ENCODE assay signal across 8 cellular contexts in genomic region chr10:21516270-21517131, GRCh38. TPM values are rescaled to one million over a fixed set of nuclear protein-coding genes. Genes with fewer than 3 reads are reported as not detected.
DNase-seq lines count a peak whose midpoint lies in the region; ATAC-seq and TF ChIP-seq lines count a peak whose summit lies in the region.

No MANE protein-coding gene starts in this region.

- peaks cover 3% of the 10 kb centered on the region for H3K4me1 ChIP-seq in fibroblast of lung (ENCODE audit: control insufficient read depth, extremely low read depth, insufficient read depth, low read length)
- H3K4me1 ChIP-seq in naive thymus-derived CD4-positive, alpha-beta T cell (ENCODE audit: control insufficient read depth in 2 of 2, insufficient read depth in 2 of 2, low read length in 2 of 2) = peaks cover 29 to 37% of the 10 kb centered on the region in 2 donors
- peaks cover 0 to 3% of the 10 kb centered on the region in 2 donors for H3K4me1 ChIP-seq in uterus

- H3K9me3 ChIP-seq in fibroblast of lung (ENCODE audit: control insufficient read depth, insufficient read depth, low read depth, low read length) (no peaks in the 10 kb centered on the region), uterus (no peaks in the 10 kb centered on the region)
- no peaks in the 10 kb centered on the region for H3K9me3 ChIP-seq in naive thymus-derived CD4-positive, alpha-beta T cell (ENCODE audit: control insufficient read depth in 2 of 3, low read length in 3 of 3)

- no peaks in the 10 kb centered on the region for H4K20me1 ChIP-seq in fibroblast of lung (ENCODE audit: control insufficient read depth, extremely low read depth, insufficient read depth, low read length)

- TF ChIP-seq CTCF in HFF-Myc (IDR thresholded peaks at IDR 0.05; ENCODE audit: low read depth, low read length, missing control alignments) (no peak), fibroblast of lung (conservative IDR thresholded peaks at IDR 0.05 in 1 of 2, IDR thresholded peaks at IDR 0.05 in 1 of 2; ENCODE audit: low read depth in 1 of 2, low read length in 2 of 2) (no peak), uterus (IDR thresholded peaks at IDR 0.05) (no peak)

- no peaks in the 10 kb centered on the region for H3K36me3 ChIP-seq in fibroblast of lung (ENCODE audit: control insufficient read depth, insufficient read depth, low read length)
- H3K36me3 ChIP-seq in naive thymus-derived CD4-positive, alpha-beta T cell (ENCODE audit: control insufficient read depth in 2 of 3, insufficient read depth in 3 of 3, low read length in 3 of 3) = no peaks in the 10 kb centered on the region
- H3K36me3 ChIP-seq in uterus = no peaks in the 10 kb centered on the region

- peak; percentile 30 for DNase-seq in NCI-H2107 (lab: John Stamatoyannopoulos, UW)
- DNase-seq in NCI-H2107 treated with DMSO at 0.1 percent for 48 hours (lab: John Stamatoyannopoulos, UW; ENCODE audit: unreplicated experiment) = no peak
- DNase-seq in HFF-Myc (ENCODE audit: extremely low read depth, low read depth) = no peak
- DNase-seq in NAMALWA (ENCODE audit: low spot score) = peak; percentile 68
- peak; percentile 48 to 53 for DNase-seq in activated T-cell treated with anti-CD3 and anti-CD28 coated beads, Interleukin-2, amount 50 U/mL, for 48 hours
- DNase-seq in fibroblast of lung (ENCODE audit: low read depth in 2 of 2) = peak; percentile 78
- DNase-seq in naive thymus-derived CD4-positive, alpha-beta T cell = peak in 8 of 9 donors; percentile 27 to 59 (median 40)
- DNase-seq in uterus = peak; percentile 46 to 55

- no peaks in the 10 kb centered on the region for H3K27me3 ChIP-seq in fibroblast of lung (ENCODE audit: control insufficient read depth, insufficient read depth, low read length)
- peaks cover 53 to 57% of the 10 kb centered on the region in 2 donors for H3K27me3 ChIP-seq in naive thymus-derived CD4-positive, alpha-beta T cell (ENCODE audit: control insufficient read depth in 2 of 2, insufficient read depth in 2 of 2, low read length in 2 of 2)
- H3K27me3 ChIP-seq in uterus = no peaks in the 10 kb centered on the region

- no peaks in the 10 kb centered on the region for H3K36me3 Mint-ChIP-seq in naive thymus-derived CD4-positive, alpha-beta T cell

- peak overlapping the region; percentile 84 for H3K4me2 ChIP-seq in fibroblast of lung (ENCODE audit: extremely low read depth, insufficient read depth, low read length)

- intact Hi-C loops in naive thymus-derived CD4-positive, alpha-beta T cell (cut with micrococcal nuclease) = loop anchor here (1.0 to 5.0 kb wide), 3 partner anchors 9 to 826 kb away; partner anchors contain the start of gene SKIDA1 (in 2 of the 2)
- intact Hi-C loops in uterus (cut with DNase I; ENCODE audit: low total_unique reads) = no loop called here

- no peak overlapping the region for H3K27ac Mint-ChIP-seq in naive thymus-derived CD4-positive, alpha-beta T cell

- H3K27ac ChIP-seq in fibroblast of lung (ENCODE audit: insufficient read depth, low read length) (peak overlapping the region; percentile 19), uterus (peak overlapping the region; percentile 76 to 91)
- no peak overlapping the region for H3K27ac ChIP-seq in naive thymus-derived CD4-positive, alpha-beta T cell (ENCODE audit: low read depth, low read length)

- H3K9me3 Mint-ChIP-seq in naive thymus-derived CD4-positive, alpha-beta T cell = peaks cover 0 to 11% (median 0%) of the 10 kb centered on the region in 11 donors

- H3K4me3 ChIP-seq in HFF-Myc (replicated peaks; ENCODE audit: low read depth, low read length) = peak overlapping the region; percentile 68
- H3K4me3 ChIP-seq in fibroblast of lung (replicated peaks in 1 of 4; ENCODE audit: control extremely low read depth in 1 of 4, insufficient read depth in 1 of 4, low read depth in 3 of 4, low read length in 4 of 4) = peak overlapping the region; percentile 55 to 87 (median 62)
- H3K4me3 ChIP-seq in naive thymus-derived CD4-positive, alpha-beta T cell (ENCODE audit: low read length) = peak overlapping the region; percentile 28
- peak overlapping the region; percentile 51 to 67 for H3K4me3 ChIP-seq in uterus

- POLR2A ChIA-PET in naive thymus-derived CD4-positive, alpha-beta T cell (lab: Charles Lee) = interaction anchor here (0.8 to 1.5 kb wide), 4 partner anchors 11 to 1922 kb away, joined by 3 to 8 read pairs (median 3); partner anchors contain the start of gene OTUD1

- peak; percentile 85 for ATAC-seq in naive thymus-derived CD4-positive, alpha-beta T cell

- H2AFZ ChIP-seq in fibroblast of lung (ENCODE audit: low read length) = peak overlapping the region; percentile 49

- H3K4me1 Mint-ChIP-seq in naive thymus-derived CD4-positive, alpha-beta T cell = peaks cover 17 to 46% (median 41%) of the 10 kb centered on the region in 7 donors

- H3K9ac ChIP-seq in fibroblast of lung (ENCODE audit: insufficient read depth, low read length) = peak overlapping the region; percentile 20

- H3K79me2 ChIP-seq in fibroblast of lung (ENCODE audit: control insufficient read depth, insufficient read depth, low read length) = no peaks in the 10 kb centered on the region

- peaks cover 68 to 86% (median 85%) of the 10 kb centered on the region in 5 donors for H3K27me3 Mint-ChIP-seq in naive thymus-derived CD4-positive, alpha-beta T cell

- H3K4me3 Mint-ChIP-seq in naive thymus-derived CD4-positive, alpha-beta T cell = peak overlapping the region; percentile 60 to 87 (median 80)

- CTCF ChIA-PET in naive thymus-derived CD4-positive, alpha-beta T cell (lab: Charles Lee) = interaction anchor here (0.7 kb wide), 1 partner anchor 11 kb away, joined by 3 read pairs; no protein-coding TSS in a partner anchor

- no peak for TF ChIP-seq POLR2A in uterus (IDR thresholded peaks at IDR 0.05)

RNA-seq across cellular contexts. Expression of gene SKIDA1, which starts 9.0 kb away (rescaled TPM):
- total RNA-seq in fibroblast of lung (0.50 and 0.51 TPM in 2 replicates), uterus (1 to 10 TPM in 2 of 4 donors, under 1 TPM in 1, not detected in 1; 0.26 to 4.9 (median 1.6) TPM)
- polyA plus RNA-seq in fibroblast of lung = 0.28 and 0.49 TPM in 2 replicates
- 0.16 and 0.73 TPM in 2 replicates for polyA plus RNA-seq in fibroblast of lung (2012)
- polyA minus RNA-seq in fibroblast of lung (ENCODE audit: low replicate concordance) = 0.15 and 1.1 TPM in 2 replicates
- total RNA-seq in naive thymus-derived CD4-positive, alpha-beta T cell = under 1 TPM in 4 of 5 experiments, not detected in 1; 0.17 to 0.45 (median 0.28) TPM
- under 1 TPM in 1 of 2 donors, not detected in 1; 0.38 TPM for polyA plus RNA-seq in naive thymus-derived CD4-positive, alpha-beta T cell

RNA-seq across cellular contexts. Expression of gene MLLT10, which starts 17.5 kb away (rescaled TPM):
- total RNA-seq in fibroblast of lung (33.1 and 56.3 TPM in 2 replicates), uterus (10 to 100 TPM; 34.1 to 71.2 (median 59.8) TPM)
- polyA plus RNA-seq in fibroblast of lung = 25.1 and 25.6 TPM in 2 replicates
- polyA plus RNA-seq in fibroblast of lung (2012) = 12.8 and 14.0 TPM in 2 replicates
- polyA minus RNA-seq in fibroblast of lung (ENCODE audit: low replicate concordance) = 12.3 and 26.8 TPM in 2 replicates
- 10 to 100 TPM; 50.0 to 74.2 (median 67.9) TPM for total RNA-seq in naive thymus-derived CD4-positive, alpha-beta T cell
- 1 to 10 TPM; 6.0 to 8.8 TPM for polyA plus RNA-seq in naive thymus-derived CD4-positive, alpha-beta T cell

Comparison
In these comparisons a context has a peak if more than half of its experiments do, and no peak if none do; other contexts are left out.
1. DNase-seq: peak in NCI-H2107 (single experiment), NAMALWA (single experiment), activated T-cell treated with anti-CD3 and anti-CD28 coated beads, Interleukin-2, amount 50 U/mL, for 48 hours (2 of 2), fibroblast of lung (2 of 2), naive thymus-derived CD4-positive, alpha-beta T cell (8 of 9) and uterus (2 of 2); none in NCI-H2107 treated with DMSO at 0.1 percent for 48 hours (single experiment) and HFF-Myc (single experiment).
2. Peak in every context shown above with its lines, with median percentiles within 50 percentile points of each other: H3K4me3 ChIP-seq.